In genomic region chr11:78231962-78232459, GRCh38 we compare ENCODE assay signal across 11 cellular contexts. TPM values are rescaled to one million over a fixed set of nuclear protein-coding genes. Genes with fewer than 3 reads are reported as not detected.
DNase-seq lines count a peak whose midpoint lies in the region; FAIRE-seq and TF ChIP-seq lines count a peak whose summit lies in the region.
"Had no signal": no experiment of that assay in that cellular context is flagged by ENCODE, and none has a peak within 500 bp of the region (broad histone marks: within the 10 kb centered on the region; RNA-seq: fewer than 3 reads in every experiment).

No MANE protein-coding gene starts in this region.

- peaks cover 18% of the 10 kb centered on the region for H3K4me1 Mint-ChIP-seq in astrocyte (ENCODE audit: low read depth, unreplicated experiment)
- H3K4me1 Mint-ChIP-seq in CD4-positive, alpha-beta memory T cell, result peaks cover 3 to 8% (median 5%) of the 10 kb centered on the region in 4 donors
- H3K4me1 Mint-ChIP-seq in osteocyte (ENCODE audit: unreplicated experiment), result no peaks in the 10 kb centered on the region

- H3K4me1 ChIP-seq in KMS-11 (ENCODE audit: low read depth, poor library complexity, severe bottlenecking) (peaks cover 24% of the 10 kb centered on the region), astrocyte (ENCODE audit: insufficient read depth, low read length) (no peaks in the 10 kb centered on the region), tibial artery (peaks cover 0 to 43% (median 16%) of the 10 kb centered on the region in 4 donors)
- H3K4me1 ChIP-seq in CD4-positive, alpha-beta memory T cell (ENCODE audit: insufficient read depth, low read length), result no peaks in the 10 kb centered on the region

- 0 out of 2 replicates have a peak overlapping the region, but pooled peaks have one; percentile 20 for H3K4me2 ChIP-seq in KMS-11
- H3K4me2 ChIP-seq in astrocyte (ENCODE audit: low read length), result peak overlapping the region; percentile 36

- H3K9ac ChIP-seq in KMS-11 (no peak overlapping the region), astrocyte (ENCODE audit: low read length) (no peak overlapping the region)

- H3K27me3 ChIP-seq in KMS-11 (ENCODE audit: insufficient read depth, low read depth) (no peaks in the 10 kb centered on the region), astrocyte (ENCODE audit: insufficient read depth, low read length) (no peaks in the 10 kb centered on the region), tibial artery (no peaks in the 10 kb centered on the region)
- H3K27me3 ChIP-seq in CD4-positive, alpha-beta memory T cell (ENCODE audit: insufficient read depth, low read length), result no peaks in the 10 kb centered on the region
- H3K27me3 ChIP-seq: cardiac muscle cell, heart left ventricle had no signal

- CTCF ChIA-PET in CD4-positive, alpha-beta memory T cell (lab: Charles Lee; ENCODE audit: partially characterized antibody), result no interaction called here

- POLR2A ChIA-PET in CD4-positive, alpha-beta memory T cell (lab: Charles Lee; ENCODE audit: partially characterized antibody), result no interaction called here

- H3K27ac Mint-ChIP-seq in astrocyte (ENCODE audit: unreplicated experiment) (no peak overlapping the region), osteocyte (ENCODE audit: unreplicated experiment) (no peak overlapping the region)
- H3K27ac Mint-ChIP-seq in CD4-positive, alpha-beta memory T cell, result no peak overlapping the region

- peaks cover 14% of the 10 kb centered on the region for H3K36me3 Mint-ChIP-seq in astrocyte (ENCODE audit: low read depth, unreplicated experiment)
- H3K36me3 Mint-ChIP-seq in CD4-positive, alpha-beta memory T cell, result peaks cover 9 to 11% of the 10 kb centered on the region in 2 donors
- H3K36me3 Mint-ChIP-seq in osteocyte (ENCODE audit: unreplicated experiment), result peaks cover 3% of the 10 kb centered on the region

- no peak for TF ChIP-seq CTCF in KMS-11 (conservative IDR thresholded peaks at IDR 0.05; ENCODE audit: low read depth, low read length)
- no peak for TF ChIP-seq CTCF in astrocyte (IDR thresholded peaks at IDR 0.05; ENCODE audit: insufficient read depth, low read depth, low read length)
- TF ChIP-seq CTCF in tibial artery (IDR thresholded peaks at IDR 0.05), result no peak
- TF ChIP-seq CTCF in osteocyte (IDR thresholded peaks at IDR 0.05), result no peak

- H3K9me3 ChIP-seq in astrocyte (ENCODE audit: insufficient read depth, low read depth, low read length) (no peaks in the 10 kb centered on the region), tibial artery (no peaks in the 10 kb centered on the region)
- no peaks in the 10 kb centered on the region for H3K9me3 ChIP-seq in CD4-positive, alpha-beta memory T cell (ENCODE audit: control insufficient read depth in 1 of 2, low read length in 2 of 2)
- H3K9me3 ChIP-seq: heart left ventricle had no signal

- H3K27ac ChIP-seq in KMS-11 (no peak overlapping the region), astrocyte (ENCODE audit: low read depth, low read length) (no peak overlapping the region), tibial artery (peak overlapping the region; percentile 47 to 55)
- no peak overlapping the region for H3K27ac ChIP-seq in CD4-positive, alpha-beta memory T cell (ENCODE audit: low read depth, low read length)
- H3K27ac ChIP-seq: cardiac muscle cell had no signal

- H3K9me3 Mint-ChIP-seq in astrocyte (ENCODE audit: unreplicated experiment), result peaks cover 3% of the 10 kb centered on the region
- H3K9me3 Mint-ChIP-seq in CD4-positive, alpha-beta memory T cell, result peaks cover 0 to under 1% (median 0%) of the 10 kb centered on the region in 8 donors
- H3K9me3 Mint-ChIP-seq in osteocyte (ENCODE audit: unreplicated experiment), result no peaks in the 10 kb centered on the region

- intact Hi-C loops in tibial artery (cut with DNase I; ENCODE audit: low total_unique reads), result no loop called here
- intact Hi-C loops in CD4-positive, alpha-beta memory T cell (cut with micrococcal nuclease), result no loop called here

- H4K20me1 ChIP-seq in KMS-11 (ENCODE audit: insufficient read depth) (no peaks in the 10 kb centered on the region), astrocyte (ENCODE audit: insufficient read depth, low read length) (peaks cover 13% of the 10 kb centered on the region)

- H2AFZ ChIP-seq in KMS-11 (ENCODE audit: low read depth) (no peak overlapping the region), astrocyte (ENCODE audit: low read depth, low read length) (no peak overlapping the region)

- H3K4me3 Mint-ChIP-seq in astrocyte (ENCODE audit: unreplicated experiment), result no peak overlapping the region
- no peak overlapping the region for H3K4me3 Mint-ChIP-seq in CD4-positive, alpha-beta memory T cell
- H3K4me3 Mint-ChIP-seq in osteocyte (ENCODE audit: unreplicated experiment), result no peak overlapping the region

- H3K27me3 Mint-ChIP-seq in astrocyte (ENCODE audit: low read depth, unreplicated experiment) (no peaks in the 10 kb centered on the region), osteocyte (ENCODE audit: unreplicated experiment) (no peaks in the 10 kb centered on the region)
- no peaks in the 10 kb centered on the region for H3K27me3 Mint-ChIP-seq in CD4-positive, alpha-beta memory T cell

- no peaks in the 10 kb centered on the region for H3K36me3 ChIP-seq in KMS-11 (ENCODE audit: insufficient read depth)
- no peaks in the 10 kb centered on the region for H3K36me3 ChIP-seq in astrocyte (ENCODE audit: insufficient read depth, low read length)
- no peaks in the 10 kb centered on the region for H3K36me3 ChIP-seq in tibial artery
- no peaks in the 10 kb centered on the region for H3K36me3 ChIP-seq in CD4-positive, alpha-beta memory T cell (ENCODE audit: insufficient read depth, low read length)
- H3K36me3 ChIP-seq: cardiac muscle cell had no signal

- DNase-seq in astrocyte (ENCODE audit: low read depth), result peak; percentile 87
- DNase-seq in glomerular visceral epithelial cell (ENCODE audit: extremely low spot score), result peak; percentile 13
- peak in 1 of 2 donors; percentile 58 for DNase-seq in tibial artery
- no peak for DNase-seq in CD4-positive, alpha-beta memory T cell
- DNase-seq in DMS79 treated with DMSO at 0.1 percent for 48 hours (lab: John Stamatoyannopoulos, UW), result no peak
- DNase-seq in osteocyte (ENCODE audit: extremely low spot score, unreplicated experiment), result no peak
- DNase-seq: heart left ventricle, NCI-H2081 treated with DMSO at 0.1 percent for 48 hours had no signal

- FAIRE-seq in astrocyte (lab: Jason Lieb, UNC), result no peak
- FAIRE-seq: urothelium cell line had no signal

- H3K4me3 ChIP-seq in KMS-11 (IDR thresholded peaks at IDR 0.05; ENCODE audit: insufficient read depth, low read depth, low read length) (no peak overlapping the region), astrocyte (ENCODE audit: insufficient read depth, low read depth, low read length) (no peak overlapping the region), tibial artery (no peak overlapping the region)
- H3K4me3 ChIP-seq in CD4-positive, alpha-beta memory T cell (ENCODE audit: low read length in 2 of 2), result no peak overlapping the region
- H3K4me3 ChIP-seq: cardiac muscle cell, heart left ventricle had no signal

- no peaks in the 10 kb centered on the region for H3K79me2 ChIP-seq in KMS-11 (ENCODE audit: insufficient read depth, low read depth)
- no peaks in the 10 kb centered on the region for H3K79me2 ChIP-seq in astrocyte (ENCODE audit: insufficient read depth, low read length)

RNA-seq across cellular contexts. Expression of gene USP35, which starts 43.3 kb away (rescaled TPM):
- total RNA-seq in astrocyte (16.2 and 18.7 TPM in 2 replicates), osteocyte (10.9 and 11.1 TPM in 2 replicates)
- 10 to 100 TPM; 12.4 to 14.3 TPM for total RNA-seq in CD4-positive, alpha-beta memory T cell
- polyA plus RNA-seq in CD4-positive, alpha-beta memory T cell, result 1 to 10 TPM in 1 of 2 donors, under 1 TPM in 1; 0.11 to 1.2 TPM

RNA-seq across cellular contexts. Expression of gene KCTD21, which starts 43.6 kb away (rescaled TPM):
- total RNA-seq in astrocyte (12.9 and 14.0 TPM in 2 replicates), osteocyte (10.7 and 10.8 TPM in 2 replicates)
- 1 to 10 TPM; 8.0 to 8.6 TPM for total RNA-seq in CD4-positive, alpha-beta memory T cell
- 1 to 10 TPM in 1 of 2 donors, under 1 TPM in 1; 0.88 to 2.6 TPM for polyA plus RNA-seq in CD4-positive, alpha-beta memory T cell

Comparison
In these comparisons a context has a peak if more than half of its experiments do, and no peak if none do; other contexts are left out.
1. H3K27ac ChIP-seq: peak in tibial artery (2 of 2); none in KMS-11 (single experiment), astrocyte (single experiment) and CD4-positive, alpha-beta memory T cell (single experiment).
2. DNase-seq: peak in astrocyte (single experiment) and glomerular visceral epithelial cell (single experiment); none in CD4-positive, alpha-beta memory T cell (0 of 5), DMS79 treated with DMSO at 0.1 percent for 48 hours (single experiment) and osteocyte (single experiment).